ENCODE assay signal across 18 cellular contexts in the genomic region with DNA sequence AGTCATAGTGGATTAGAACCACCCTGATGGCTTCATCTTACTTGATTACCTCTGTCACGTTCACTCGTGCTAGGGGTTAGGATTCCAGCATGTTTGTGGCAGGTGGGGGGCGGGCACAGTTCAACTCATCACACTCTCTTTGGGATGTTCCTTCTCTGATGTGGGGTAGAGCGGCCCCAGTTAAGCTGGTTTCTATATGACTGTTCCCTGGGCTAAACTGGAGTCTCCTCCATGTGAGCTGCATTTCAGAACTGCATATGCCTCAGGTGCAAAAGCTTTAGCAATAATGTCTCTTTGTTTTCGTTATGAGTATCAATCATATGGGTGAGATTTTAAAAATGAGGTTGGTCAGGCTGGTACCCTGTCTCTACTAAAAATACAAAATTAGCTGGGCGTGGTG.
DNase-seq lines count a peak whose midpoint lies in the region; ATAC-seq and TF ChIP-seq lines count a peak whose summit lies in the region.
"Had no signal": no experiment of that assay in that cellular context is flagged by ENCODE, and none has a peak within 500 bp of the region (broad histone marks: within the 10 kb centered on the region; RNA-seq: fewer than 3 reads in every experiment).

No MANE protein-coding gene starts in this region.

- no TSS peak for BruUV-seq in PC-9 (replicated peaks; lab: Mats Ljungman, UMichigan)

- no peak for DNase-seq in PC-9
- no peak for DNase-seq in NCI-H1694 (lab: John Stamatoyannopoulos, UW)
- DNase-seq in activated naive CD4-positive, alpha-beta T cell treated with anti-CD3 and anti-CD28 coated beads, Interleukin-2, amount 50 U/mL, for 16 hours: no peak
- DNase-seq in GM20000 (ENCODE audit: low spot score): no peak
- DNase-seq in thyroid gland: no peak
- DNase-seq: C1 segment of cervical spinal cord; Caco-2; CD8-positive, alpha-beta T cell; KG1; MG63; NCI-H2029 treated with DMSO at 0.1 percent for 48 hours; NCI-H446 treated with DMSO at 0.1 percent for 48 hours; NCI-H526; Peyer's patch; SIG-M5 had no signal

- no peak for TF ChIP-seq CTCF in PC-9 (conservative IDR thresholded peaks at IDR 0.05)
- no peak for TF ChIP-seq CTCF in GM20000 (IDR thresholded peaks at IDR 0.05; ENCODE audit: extremely low read depth, missing control alignments)
- TF ChIP-seq CTCF in thyroid gland (IDR thresholded peaks at IDR 0.05): no peak

- peak overlapping the region; percentile 61 for H3K27ac ChIP-seq in PC-9
- H3K27ac ChIP-seq in thyroid gland: no peak overlapping the region
- H3K27ac ChIP-seq: Peyer's patch, SK-N-MC had no signal

- H2AFZ ChIP-seq in PC-9: peak overlapping the region; percentile 37; the same call in 1 of the 2 replicates

- peak overlapping the region; percentile 67 for H3K4me2 ChIP-seq in PC-9

- H3K4me3 ChIP-seq in PC-9 (no peak overlapping the region), thyroid gland (replicated peaks in 1 of 3) (no peak overlapping the region)
- H3K4me3 ChIP-seq: MG63, Peyer's patch, SK-N-MC had no signal

- H3K79me2 ChIP-seq in PC-9 (ENCODE audit: low read depth): no peaks in the 10 kb centered on the region

- intact Hi-C loops in PC-9 (cut with micrococcal nuclease; ENCODE audit: unreplicated experiment) (no loop called here), thyroid gland (cut with DNase I) (no loop called here)

- no peak for TF ChIP-seq POLR2A in thyroid gland (IDR thresholded peaks at IDR 0.05)

- H3K36me3 ChIP-seq in PC-9 (ENCODE audit: low read depth) (no peaks in the 10 kb centered on the region), thyroid gland (no peaks in the 10 kb centered on the region)
- H3K36me3 ChIP-seq: MG63, Peyer's patch had no signal

- WGBS in thyroid gland, 2 donors: 73 to 84% methylated on average over 6 of the region's 6 CpGs

- H3K9me2 ChIP-seq in PC-9 (ENCODE audit: insufficient read depth): no peaks in the 10 kb centered on the region

- no peaks in the 10 kb centered on the region for H3K27me3 ChIP-seq in PC-9 (ENCODE audit: insufficient read depth, low read depth)
- no peaks in the 10 kb centered on the region for H3K27me3 ChIP-seq in thyroid gland
- H3K27me3 ChIP-seq: MG63, Peyer's patch had no signal

- no peaks in the 10 kb centered on the region for H4K20me1 ChIP-seq in PC-9 (ENCODE audit: insufficient read depth)

- H3F3A ChIP-seq in PC-9 (ENCODE audit: insufficient read depth, low read depth): peaks cover 7% of the 10 kb centered on the region; the same call in 1 of the 2 replicates

- CTCF ChIA-PET in PC-9 (lab: Charles Lee): no interaction called here

- H3K9me3 ChIP-seq in PC-9 (ENCODE audit: insufficient read depth, low read depth) (no peaks in the 10 kb centered on the region), thyroid gland (no peaks in the 10 kb centered on the region)
- H3K9me3 ChIP-seq: Caco-2, MG63, Peyer's patch had no signal

- peaks cover 25% of the 10 kb centered on the region for H3K4me1 ChIP-seq in PC-9 (replicated peaks; ENCODE audit: insufficient read depth)
- H3K4me1 ChIP-seq in thyroid gland: no peaks in the 10 kb centered on the region
- H3K4me1 ChIP-seq: Caco-2, Peyer's patch had no signal

- ATAC-seq in GM18867 (IDR thresholded peaks at IDR 0.05; ENCODE audit: unreplicated experiment) (peak; percentile 68), HG02610 (IDR thresholded peaks at IDR 0.05; ENCODE audit: unreplicated experiment) (peak; percentile 44)
- ATAC-seq: CD8-positive, alpha-beta T cell had no signal

- POLR2A ChIA-PET in PC-9 (lab: Charles Lee; ENCODE audit: unreplicated experiment): no interaction called here
